ENCODE assay signal across 16 cellular contexts in genomic region chr2:80525152-80525551, GRCh38.
DNase-seq lines count a peak whose midpoint lies in the region; ATAC-seq and TF ChIP-seq lines count a peak whose summit lies in the region.
"Had no signal": no experiment of that assay in that cellular context is flagged by ENCODE, and none has a peak within 500 bp of the region (broad histone marks: within the 10 kb centered on the region; RNA-seq: fewer than 3 reads in every experiment).

No MANE protein-coding gene starts in this region.

- in situ Hi-C loops in GM13977 (cut with MboI; ENCODE audit: low pct_unique_long_range_greater_than_20kb, low sequenced_read_pairs, unreplicated experiment): no loop called here

- DNase-seq in GM13977 (ENCODE audit: low spot score) (peak; percentile 27), HuH-7 (ENCODE audit: low spot score) (no peak), HT-29 (ENCODE audit: low spot score) (no peak)
- no peak for DNase-seq in activated CD4-positive, alpha-beta T cell treated with anti-CD3 and anti-CD28 coated beads for 48 hours
- DNase-seq: activated naive CD4-positive, alpha-beta T cell treated with anti-CD3 and anti-CD28 coated beads for 36 hours; brain microvascular endothelial cell; dorsolateral prefrontal cortex; GDM1; naive B cell; NCI-H1092 treated with DMSO at 0.1 percent for 48 hours; PC-9 had no signal

- no peak for TF ChIP-seq CTCF in GM13977 (IDR thresholded peaks at IDR 0.05; ENCODE audit: extremely low read depth, insufficient read depth, missing control alignments)

- peak; percentile 63 for ATAC-seq in GM19372 (IDR thresholded peaks at IDR 0.05; ENCODE audit: low read depth, unreplicated experiment)
- peak; percentile 64 for ATAC-seq in HG02623 (IDR thresholded peaks at IDR 0.05; ENCODE audit: unreplicated experiment)
- ATAC-seq in HG03439 (IDR thresholded peaks at IDR 0.05; ENCODE audit: unreplicated experiment): peak; percentile 67
- ATAC-seq in HG03097 (IDR thresholded peaks at IDR 0.05; ENCODE audit: low FRiP score, unreplicated experiment): no peak
- ATAC-seq: left lobe of liver had no signal
